In the genomic region with DNA sequence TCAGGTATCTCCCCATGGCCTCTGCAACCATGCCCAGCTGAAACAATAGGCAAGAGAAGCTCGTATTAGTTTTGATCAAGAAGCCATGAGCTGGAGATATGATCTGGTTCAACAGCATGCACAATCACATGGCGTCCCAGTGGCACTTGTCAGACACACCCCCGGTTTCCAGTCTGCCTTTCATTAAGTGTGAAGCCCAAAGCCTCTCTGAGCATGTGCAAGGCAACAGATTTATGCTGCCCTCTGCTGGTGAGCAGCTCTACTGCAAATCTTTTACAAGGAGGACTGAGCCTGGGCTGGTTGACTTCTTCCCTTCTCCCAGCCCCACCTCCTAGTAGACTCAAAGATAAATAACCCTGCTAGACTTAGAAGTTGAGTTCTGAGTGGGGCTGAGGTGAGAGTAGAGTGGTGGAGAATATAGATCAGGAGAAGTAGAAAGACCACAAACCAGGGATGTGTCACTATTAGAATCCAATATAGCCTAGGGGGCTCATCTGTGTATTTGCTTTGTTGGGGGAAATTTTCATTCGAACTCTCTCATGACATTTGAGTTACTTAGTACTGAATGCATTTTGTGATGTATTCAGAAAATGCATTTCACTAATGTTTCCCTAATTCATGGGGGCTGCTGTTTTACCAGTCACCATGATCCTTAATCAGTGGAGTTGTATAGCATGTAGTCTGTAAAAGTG, we compare ENCODE assay signal across 8 cellular contexts. TPM values are rescaled to one million over a fixed set of nuclear protein-coding genes. Genes with fewer than 3 reads are reported as not detected.
DNase-seq lines count a peak whose midpoint lies in the region; ATAC-seq and TF ChIP-seq lines count a peak whose summit lies in the region.

No MANE protein-coding gene starts in this region.

- peak; percentile 82 for ATAC-seq in Panc1

- no peak overlapping the region for H2AFZ ChIP-seq in GM23248
- H2AFZ ChIP-seq in Karpas-422 (ENCODE audit: low read length) = no peak overlapping the region

- H3F3A ChIP-seq in GM23248 (ENCODE audit: insufficient read depth) = no peaks in the 10 kb centered on the region

- no peaks in the 10 kb centered on the region for H3K79me2 ChIP-seq in GM23248 (ENCODE audit: insufficient read depth)
- no peaks in the 10 kb centered on the region for H3K79me2 ChIP-seq in Karpas-422 (ENCODE audit: low read length)

- H3K4me3 ChIP-seq in GM23248 (no peak overlapping the region), Karpas-422 (ENCODE audit: low read length) (no peak overlapping the region), Panc1 (ENCODE audit: low read depth in 2 of 2, low read length in 2 of 2) (no peak overlapping the region), foreskin fibroblast (ENCODE audit: low read depth in 1 of 2, low read length in 2 of 2) (no peak overlapping the region), ovary (no peak overlapping the region), transverse colon (no peak overlapping the region)

- H3K4me1 ChIP-seq in GM23248 (ENCODE audit: insufficient read depth) = no peaks in the 10 kb centered on the region
- peaks cover 2% of the 10 kb centered on the region; the same call in 1 of the 2 replicates for H3K4me1 ChIP-seq in Karpas-422 (ENCODE audit: low read length)
- no peaks in the 10 kb centered on the region for H3K4me1 ChIP-seq in Panc1 (ENCODE audit: control insufficient read depth, insufficient read depth, low read length)
- no peaks in the 10 kb centered on the region for H3K4me1 ChIP-seq in ovary (ENCODE audit: insufficient read depth)
- no peaks in the 10 kb centered on the region for H3K4me1 ChIP-seq in transverse colon

- H3K9me3 ChIP-seq in GM23248 (ENCODE audit: low read depth) (no peaks in the 10 kb centered on the region), Karpas-422 (ENCODE audit: low read length) (no peaks in the 10 kb centered on the region), Panc1 (ENCODE audit: control insufficient read depth, insufficient read depth, low read depth, low read length) (no peaks in the 10 kb centered on the region), ovary (no peaks in the 10 kb centered on the region), transverse colon (no peaks in the 10 kb centered on the region)

- H3K4me2 ChIP-seq in GM23248 (ENCODE audit: unreplicated experiment) (no peak overlapping the region), Karpas-422 (ENCODE audit: low read depth, low read length, poor library complexity, severe bottlenecking) (no peak overlapping the region)

- H3K9ac ChIP-seq in GM23248 = no peak overlapping the region
- no peak overlapping the region for H3K9ac ChIP-seq in Karpas-422 (ENCODE audit: low read length)

- in situ Hi-C loops in G401 (cut with HindIII; ENCODE audit: low sequenced_read_pairs) (no loop called here), GM23248 (cut with MboI) (loop anchor here (10.0 kb wide), 2 partner anchors 299 to 489 kb away; no protein-coding TSS in a partner anchor), Panc1 (cut with HindIII; ENCODE audit: low pct_unique_long_range_greater_than_20kb, low sequenced_read_pairs) (no loop called here), transverse colon (cut with MboI; ENCODE audit: low pct_ligation_motif_present in 1 of 4, low pct_unique_long_range_greater_than_20kb in 1 of 4, low sequenced_read_pairs in 3 of 4) (loop anchor here in 3 of 4 donors (10.0 to 25.0 kb wide), 4 partner anchors 162 to 487 kb away; no protein-coding TSS in a partner anchor)

- TF ChIP-seq EP300 in ovary (IDR thresholded peaks at IDR 0.05) = no peak
- no peak for TF ChIP-seq EP300 in transverse colon (IDR thresholded peaks at IDR 0.05; ENCODE audit: low read depth)

- intact Hi-C loops in Panc1 (cut with micrococcal nuclease; ENCODE audit: unreplicated experiment) = loop anchor here (10.0 kb wide), 3 partner anchors 169 to 299 kb away; no protein-coding TSS in a partner anchor
- intact Hi-C loops in ovary (cut with DNase I) = no loop called here
- intact Hi-C loops in transverse colon (cut with DNase I; ENCODE audit: low total_unique reads) = no loop called here

- POLR2A ChIA-PET in Panc1 (lab: Charles Lee) = no interaction called here

- DNase-seq in G401 (ENCODE audit: low spot score) (peak; percentile 39), GM23248 (peak; percentile 84), Karpas-422 (peak; percentile 96), Panc1 (ENCODE audit: low read depth, low spot score) (peak; percentile 41), activated T-helper 1 cell treated with Interleukin-2 at 50 U/mL for 16 hours (ENCODE audit: low read depth) (peak; percentile 36), foreskin fibroblast (peak; percentile 56 to 81), ovary (peak; percentile 11 to 44 (median 22)), transverse colon (peak; percentile 83)

- TF ChIP-seq POLR2A in ovary (IDR thresholded peaks at IDR 0.05) (no peak), transverse colon (IDR thresholded peaks at IDR 0.05) (no peak)

- no peaks in the 10 kb centered on the region for H4K20me1 ChIP-seq in GM23248 (ENCODE audit: insufficient read depth)
- no peaks in the 10 kb centered on the region for H4K20me1 ChIP-seq in Karpas-422 (ENCODE audit: insufficient read depth, low read depth, low read length)

- H3K27ac ChIP-seq in GM23248 (no peak overlapping the region), Karpas-422 (ENCODE audit: low read length) (no peak overlapping the region), Panc1 (ENCODE audit: low read length) (no peak overlapping the region), ovary (no peak overlapping the region), transverse colon (no peak overlapping the region)

- 22% methylated on average over 4 of the region's 4 CpGs for WGBS in GM23248 (ENCODE audit: low coverage in 1 of 2, low lambda C conversion rate in 2 of 2, missing lambda C conversion rate in 2 of 2), 2 experiments
- 27 to 31% (median 30%) methylated on average over 4 of the region's 4 CpGs for WGBS in ovary, 3 donors
- WGBS in transverse colon (ENCODE audit: low coverage in 1 of 2), 2 donors = 28 to 43% methylated on average over 2 to 4 of the region's 4 CpGs

- no TSS peak for BruUV-seq in Panc1 (replicated peaks; lab: Mats Ljungman, UMichigan)

- TF ChIP-seq CTCF in Panc1 (IDR thresholded peaks at IDR 0.05) (peak; percentile 84), foreskin fibroblast (IDR thresholded peaks at IDR 0.05; ENCODE audit: low read depth, low read length) (peak; percentile 96), ovary (IDR thresholded peaks at IDR 0.05) (peak in 1 of 3 donors; percentile 27), transverse colon (IDR thresholded peaks at IDR 0.05) (peak; percentile 70 to 83 (median 76))

- H3K9me2 ChIP-seq in GM23248 (ENCODE audit: insufficient read depth) = no peaks in the 10 kb centered on the region
- H3K9me2 ChIP-seq in Karpas-422 (replicated peaks; ENCODE audit: insufficient read depth, low read length) = no peaks in the 10 kb centered on the region

- no peaks in the 10 kb centered on the region for H3K27me3 ChIP-seq in GM23248 (replicated peaks; ENCODE audit: insufficient read depth)
- H3K27me3 ChIP-seq in Karpas-422 (ENCODE audit: low read length) = 0 out of 2 replicates have a peak, but pooled peaks cover 2% of the 10 kb centered on the region
- H3K27me3 ChIP-seq in Panc1 (ENCODE audit: control insufficient read depth, insufficient read depth, low read length) = no peaks in the 10 kb centered on the region
- no peaks in the 10 kb centered on the region for H3K27me3 ChIP-seq in ovary
- no peaks in the 10 kb centered on the region for H3K27me3 ChIP-seq in transverse colon

- H3K36me3 ChIP-seq in GM23248 (ENCODE audit: low read depth) = no peaks in the 10 kb centered on the region
- no peaks in the 10 kb centered on the region for H3K36me3 ChIP-seq in Karpas-422 (ENCODE audit: insufficient read depth, low read length)
- H3K36me3 ChIP-seq in Panc1 (ENCODE audit: control insufficient read depth, insufficient read depth, low read length) = no peaks in the 10 kb centered on the region
- H3K36me3 ChIP-seq in ovary = no peaks in the 10 kb centered on the region
- no peaks in the 10 kb centered on the region for H3K36me3 ChIP-seq in transverse colon

- CTCF ChIA-PET in Panc1 (lab: Charles Lee) = interaction anchor here (0.6 kb wide), 1 partner anchor 586 kb away, joined by 5 read pairs; no protein-coding TSS in a partner anchor

RNA-seq across cellular contexts. Expression of gene MBIP, which starts 53.7 kb away (rescaled TPM):
- 5.8 and 9.6 TPM in 2 replicates for total RNA-seq in G401 (2014; rRNA removed; shearing (Covaris generic))
- total RNA-seq in GM23248 (2014; rRNA removed; shearing (Covaris generic)) = 6.2 and 9.0 TPM in 2 replicates
- 23.5 and 28.1 TPM in 2 replicates for polyA plus RNA-seq in GM23248 (2016; fragmentation: Nextera tagmentation; extraction: Ambion mirVana)
- 24.5 and 49.7 TPM in 2 replicates for total RNA-seq in Karpas-422 (2014; rRNA removed; shearing (Covaris generic); ENCODE audit: low replicate concordance)
- 9.8 TPM for total RNA-seq in Panc1 (2021; ENCODE audit: unreplicated experiment)
- 6.1 TPM for polyA plus RNA-seq in Panc1 (2012; ENCODE audit: insufficient read length)
- 10 to 100 TPM; 18.4 to 35.2 (median 25.3) TPM for total RNA-seq in ovary
- polyA plus RNA-seq in ovary = 10 to 100 TPM; 24.4 to 35.1 TPM
- 10 to 100 TPM in 3 of 4 donors, 1 to 10 TPM in 1; 5.4 to 20.6 (median 17.1) TPM for total RNA-seq in transverse colon

Comparison
In these comparisons a context has a peak if more than half of its experiments do, and no peak if none do; other contexts are left out.
1. DNase-seq: peak in every context shown above with its lines; median percentile 96 in Karpas-422; 84 in GM23248; 83 in transverse colon; 68 in foreskin fibroblast; 41 in Panc1; 39 in G401; 36 in activated T-helper 1 cell treated with Interleukin-2 at 50 U/mL for 16 hours; 22 in ovary.
2. in situ Hi-C loops: an anchor here in GM23248 (10.0 kb wide) and transverse colon (10.0 to 25.0 kb wide); none called in G401 and Panc1.